In the genomic region with DNA sequence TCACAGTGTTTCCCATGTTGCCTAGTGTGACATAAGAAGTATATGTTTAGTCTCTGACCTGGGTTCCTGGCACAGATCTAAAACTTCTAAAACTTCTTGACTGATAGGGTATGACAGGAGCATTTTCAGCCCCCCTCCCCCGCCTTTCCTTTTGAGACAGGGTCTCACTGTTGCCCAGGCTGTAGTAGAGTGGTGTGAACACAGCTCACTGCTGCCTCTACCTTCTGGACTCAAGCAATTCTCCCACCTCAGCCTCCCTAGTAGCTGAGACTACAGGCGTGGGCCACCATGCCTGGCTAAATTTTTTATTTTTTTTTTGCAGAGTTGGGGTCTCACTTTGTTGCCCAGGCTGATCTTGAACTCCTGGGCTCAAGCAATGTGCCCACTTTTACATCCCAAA, we compare ENCODE assay signal across 19 cellular contexts.
A peak's percentile ranks its signal among the peaks of the same experiment; 100 is the strongest.
DNase-seq lines count a peak whose midpoint lies in the region; ATAC-seq and TF ChIP-seq lines count a peak whose summit lies in the region.
"Had no signal": no experiment of that assay in that cellular context is flagged by ENCODE, and none has a peak within 500 bp of the region (broad histone marks: within the 10 kb centered on the region; RNA-seq: fewer than 3 reads in every experiment).

No MANE protein-coding gene starts in this region.

- no peak overlapping the region for H3K9ac ChIP-seq in endodermal cell (ENCODE audit: extremely low read depth, low read length, poor library complexity, severe bottlenecking)
- H3K9ac ChIP-seq: BLaER1 had no signal

- H3K9me3 ChIP-seq in endodermal cell (ENCODE audit: control insufficient read depth, low read length) (peaks cover 12% of the 10 kb centered on the region), prostate gland (no peaks in the 10 kb centered on the region)
- H3K9me3 ChIP-seq: BLaER1, Caco-2 had no signal

- TF ChIP-seq CTCF in WTC11 (IDR thresholded peaks at IDR 0.05) (no peak), endodermal cell (conservative IDR thresholded peaks at IDR 0.05) (no peak), prostate gland (IDR thresholded peaks at IDR 0.05) (no peak)

- peak overlapping the region; percentile 10 for H3K4me3 ChIP-seq in endodermal cell (ENCODE audit: low read length)
- H3K4me3 ChIP-seq in prostate gland, result no peak overlapping the region
- H3K4me3 ChIP-seq: BLaER1 had no signal

- peaks cover 19% of the 10 kb centered on the region for H3K4me1 Mint-ChIP-seq in WTC11
- H3K4me1 Mint-ChIP-seq in endodermal cell, result peaks cover 32% of the 10 kb centered on the region
- H3K4me1 Mint-ChIP-seq in naive B cell, result peaks cover 19 to 37% (median 30%) of the 10 kb centered on the region in 3 donors
- peaks cover 24 to 59% of the 10 kb centered on the region in 2 donors for H3K4me1 Mint-ChIP-seq in stimulated activated naive B cell treated with anti-CD40 and anti-IgM and Interleukin-4, amounts not matched to agents 10 μg/mL and 1 μg/mL and 100 μg/mL, for 72 hours
- peaks cover 17% of the 10 kb centered on the region for H3K4me1 Mint-ChIP-seq in activated T-helper 1 cell treated with anti-CD3 and anti-CD28 coated beads, Interleukin-12 subunit alpha, Interleukin-12 subunit beta, Interleukin-2, Interleukin-4 antibody, amounts not matched to agents 30 ng/mL and 10 ng/mL and 1 ng/mL, durations not matched to agents 14 hours and 24 hours and 36 hours (ENCODE audit: low read depth)

- H3K4me1 ChIP-seq in endodermal cell (ENCODE audit: control insufficient read depth, insufficient read depth, low read length) (peaks cover 8% of the 10 kb centered on the region), prostate gland (replicated peaks) (no peaks in the 10 kb centered on the region)
- H3K4me1 ChIP-seq: Caco-2 had no signal

- H3K36me3 ChIP-seq in endodermal cell (ENCODE audit: control insufficient read depth, insufficient read depth, low read length) (peaks cover 36% of the 10 kb centered on the region), prostate gland (no peaks in the 10 kb centered on the region)

- H3K9me3 Mint-ChIP-seq in WTC11, result no peaks in the 10 kb centered on the region
- H3K9me3 Mint-ChIP-seq in endodermal cell, result peaks cover 15% of the 10 kb centered on the region
- no peaks in the 10 kb centered on the region for H3K9me3 Mint-ChIP-seq in naive B cell
- no peaks in the 10 kb centered on the region for H3K9me3 Mint-ChIP-seq in stimulated activated naive B cell treated with anti-CD40 and anti-IgM and Interleukin-4, amounts not matched to agents 10 μg/mL and 1 μg/mL and 100 μg/mL, for 72 hours
- no peaks in the 10 kb centered on the region for H3K9me3 Mint-ChIP-seq in activated T-helper 1 cell treated with anti-CD3 and anti-CD28 coated beads, Interleukin-12 subunit alpha, Interleukin-12 subunit beta, Interleukin-2, Interleukin-4 antibody, amounts not matched to agents 30 ng/mL and 10 ng/mL and 1 ng/mL, durations not matched to agents 14 hours and 24 hours and 36 hours
- H3K9me3 Mint-ChIP-seq: CD8-positive, alpha-beta T cell had no signal

- H3K36me3 Mint-ChIP-seq in WTC11 (peaks cover 7% of the 10 kb centered on the region), endodermal cell (ENCODE audit: low read depth) (peaks cover 28% of the 10 kb centered on the region), naive B cell (peaks cover 8 to 20% of the 10 kb centered on the region in 2 donors)
- H3K36me3 Mint-ChIP-seq in stimulated activated naive B cell treated with anti-CD40 and anti-IgM and Interleukin-4, amounts not matched to agents 10 μg/mL and 1 μg/mL and 100 μg/mL, for 72 hours, result peaks cover 48 to 57% of the 10 kb centered on the region in 2 donors
- H3K36me3 Mint-ChIP-seq in activated T-helper 1 cell treated with anti-CD3 and anti-CD28 coated beads, Interleukin-12 subunit alpha, Interleukin-12 subunit beta, Interleukin-2, Interleukin-4 antibody, amounts not matched to agents 30 ng/mL and 10 ng/mL and 1 ng/mL, durations not matched to agents 14 hours and 24 hours and 36 hours (ENCODE audit: low read depth), result peaks cover 19% of the 10 kb centered on the region

- H3K27ac Mint-ChIP-seq in WTC11, result no peak overlapping the region
- H3K27ac Mint-ChIP-seq in endodermal cell, result no peak overlapping the region
- H3K27ac Mint-ChIP-seq in naive B cell, result peak overlapping the region in 4 of 6 donors; percentile 7 to 77 (median 50)
- peak overlapping the region; percentile 68 for H3K27ac Mint-ChIP-seq in stimulated activated naive B cell treated with anti-CD40 and anti-IgM and Interleukin-4, amounts not matched to agents 10 μg/mL and 1 μg/mL and 100 μg/mL, for 72 hours
- H3K27ac Mint-ChIP-seq in activated T-helper 1 cell treated with anti-CD3 and anti-CD28 coated beads, Interleukin-12 subunit alpha, Interleukin-12 subunit beta, Interleukin-2, Interleukin-4 antibody, amounts not matched to agents 30 ng/mL and 10 ng/mL and 1 ng/mL, durations not matched to agents 14 hours and 24 hours and 36 hours, result no peak overlapping the region
- H3K27ac Mint-ChIP-seq: B cell; CD4-positive, CD25-positive, alpha-beta regulatory T cell; CD8-positive, alpha-beta T cell had no signal

- 90% methylated on average over 2 of the region's 2 CpGs; no CpG with 5 or more reads in 1 of the 2 experiments for WGBS in endodermal cell (ENCODE audit: insufficient coverage in 1 of 2, insufficient read length in 1 of 2), 2 experiments
- 98% methylated on average over 2 of the region's 2 CpGs for WGBS in prostate gland

- H3K27ac ChIP-seq in endodermal cell (ENCODE audit: low read depth, low read length) (no peak overlapping the region), prostate gland (no peak overlapping the region)
- H3K27ac ChIP-seq: BLaER1, C4-2B had no signal

- TF ChIP-seq POLR2A in prostate gland (IDR thresholded peaks at IDR 0.05), result no peak

- ATAC-seq in WTC11, result peak; percentile 57
- no peak for ATAC-seq in naive B cell (ENCODE audit: low read depth in 2 of 2)
- ATAC-seq in stimulated activated naive B cell treated with anti-CD40 and anti-IgM and Interleukin-4, amounts not matched to agents 10 μg/mL and 1 μg/mL and 100 μg/mL, for 72 hours (replicated peaks), result no peak
- ATAC-seq in GM19324 (IDR thresholded peaks at IDR 0.05; ENCODE audit: low FRiP score, unreplicated experiment), result no peak
- ATAC-seq: CD8-positive, alpha-beta T cell had no signal

- H3K4me3 Mint-ChIP-seq in WTC11, result no peak overlapping the region
- no peak overlapping the region for H3K4me3 Mint-ChIP-seq in endodermal cell
- H3K4me3 Mint-ChIP-seq in naive B cell, result no peak overlapping the region
- no peak overlapping the region for H3K4me3 Mint-ChIP-seq in stimulated activated naive B cell treated with anti-CD40 and anti-IgM and Interleukin-4, amounts not matched to agents 10 μg/mL and 1 μg/mL and 100 μg/mL, for 72 hours
- H3K4me3 Mint-ChIP-seq in activated T-helper 1 cell treated with anti-CD3 and anti-CD28 coated beads, Interleukin-12 subunit alpha, Interleukin-12 subunit beta, Interleukin-2, Interleukin-4 antibody, amounts not matched to agents 30 ng/mL and 10 ng/mL and 1 ng/mL, durations not matched to agents 14 hours and 24 hours and 36 hours, result no peak overlapping the region
- H3K4me3 Mint-ChIP-seq: B cell; CD4-positive, CD25-positive, alpha-beta regulatory T cell; CD8-positive, alpha-beta T cell had no signal

- intact Hi-C loops in prostate gland (cut with DNase I), result no loop called here
- intact Hi-C loops in activated T-helper 1 cell treated with anti-CD3 and anti-CD28 coated beads, Interleukin-12 subunit alpha, Interleukin-12 subunit beta, Interleukin-2, Interleukin-4 antibody, amounts not matched to agents 30 ng/mL and 10 ng/mL and 1 ng/mL, durations not matched to agents 14 hours and 24 hours and 36 hours (cut with micrococcal nuclease), result no loop called here

- DNase-seq in WTC11 (ENCODE audit: low spot score) (no peak), endodermal cell (no peak), naive B cell (no peak), inferior parietal cortex (ENCODE audit: extremely low spot score) (no peak), prostate gland (ENCODE audit: low spot score) (no peak)
- DNase-seq in stimulated activated naive B cell treated with anti-CD40 and anti-IgM and Interleukin-4, amounts not matched to agents 10 μg/mL and 1 μg/mL and 100 μg/mL, for 72 hours, result no peak
- DNase-seq in activated T-helper 1 cell treated with anti-CD3 and anti-CD28 coated beads, Interleukin-12 subunit alpha, Interleukin-12 subunit beta, Interleukin-2, Interleukin-4 antibody, amounts not matched to agents 30 ng/mL and 10 ng/mL and 1 ng/mL, durations not matched to agents 14 hours and 24 hours and 36 hours (ENCODE audit: low spot score), result no peak
- DNase-seq: Caco-2; CD4-positive, CD25-positive, alpha-beta regulatory T cell; CD8-positive, alpha-beta T cell; DMS153; DND-41; GOT3; H7; HCEC 1CT had no signal

- CTCF ChIA-PET in WTC11 (lab: Charles Lee), result interaction anchor here (1.0 to 1.3 kb wide), 2 partner anchors 13 to 164 kb away, joined by 3 read pairs; no protein-coding TSS in a partner anchor

- no peaks in the 10 kb centered on the region for H3K27me3 Mint-ChIP-seq in WTC11 (ENCODE audit: low read depth)
- H3K27me3 Mint-ChIP-seq in endodermal cell (ENCODE audit: insufficient read depth), result no peaks in the 10 kb centered on the region
- H3K27me3 Mint-ChIP-seq in naive B cell, result no peaks in the 10 kb centered on the region
- no peaks in the 10 kb centered on the region for H3K27me3 Mint-ChIP-seq in stimulated activated naive B cell treated with anti-CD40 and anti-IgM and Interleukin-4, amounts not matched to agents 10 μg/mL and 1 μg/mL and 100 μg/mL, for 72 hours
- no peaks in the 10 kb centered on the region for H3K27me3 Mint-ChIP-seq in activated T-helper 1 cell treated with anti-CD3 and anti-CD28 coated beads, Interleukin-12 subunit alpha, Interleukin-12 subunit beta, Interleukin-2, Interleukin-4 antibody, amounts not matched to agents 30 ng/mL and 10 ng/mL and 1 ng/mL, durations not matched to agents 14 hours and 24 hours and 36 hours (ENCODE audit: insufficient read depth)
- H3K27me3 Mint-ChIP-seq: B cell; CD4-positive, CD25-positive, alpha-beta regulatory T cell had no signal

- no peaks in the 10 kb centered on the region for H3K27me3 ChIP-seq in endodermal cell (ENCODE audit: control insufficient read depth, insufficient read depth, low read length, poor library complexity, severe bottlenecking)
- no peaks in the 10 kb centered on the region for H3K27me3 ChIP-seq in prostate gland (replicated peaks; ENCODE audit: insufficient read depth)
- H3K27me3 ChIP-seq: BLaER1 had no signal

- POLR2A ChIA-PET in WTC11 (lab: Charles Lee), result no interaction called here

TF ChIP-seq in WTC11, 78 proteins besides CTCF, POLR2A, EP300 and RAD21:
- no peak for TF ChIP-seq CBFB (CRISPR knock-in tag; IDR thresholded peaks at IDR 0.05; ENCODE audit: low read depth)

Comparison
In these comparisons a context has a peak if more than half of its experiments do, and no peak if none do; other contexts are left out.
1. H3K27ac Mint-ChIP-seq: peak in naive B cell (4 of 6) and stimulated activated naive B cell treated with anti-CD40 and anti-IgM and Interleukin-4, amounts not matched to agents 10 μg/mL and 1 μg/mL and 100 μg/mL, for 72 hours (single experiment); none in WTC11 (single experiment), endodermal cell (single experiment) and activated T-helper 1 cell treated with anti-CD3 and anti-CD28 coated beads, Interleukin-12 subunit alpha, Interleukin-12 subunit beta, Interleukin-2, Interleukin-4 antibody, amounts not matched to agents 30 ng/mL and 10 ng/mL and 1 ng/mL, durations not matched to agents 14 hours and 24 hours and 36 hours (single experiment).